Comparison of ENCODE assay signal across 8 cellular contexts in genomic region chr19:3275068-3275582, GRCh38. TPM values are rescaled to one million over a fixed set of nuclear protein-coding genes. Genes with fewer than 3 reads are reported as not detected.
DNase-seq lines count a peak whose midpoint lies in the region; ATAC-seq and TF ChIP-seq lines count a peak whose summit lies in the region.

No MANE protein-coding gene starts in this region.

- no peak overlapping the region for H2BK120ac ChIP-seq in mesendoderm (ENCODE audit: low read depth, low read length)

- no peak overlapping the region for H3K18ac ChIP-seq in mesendoderm (ENCODE audit: low read length)

- POLR2A ChIA-PET in OCI-LY7 (lab: Charles Lee): no interaction called here

- H3K9me3 ChIP-seq in OCI-LY7 (ENCODE audit: low read length) (no peaks in the 10 kb centered on the region), breast epithelium (peaks cover 6 to 8% of the 10 kb centered on the region in 2 donors), aorta (ENCODE audit: control insufficient read depth, low read length) (peaks cover 4% of the 10 kb centered on the region), adrenal gland (replicated peaks in 1 of 3) (no peaks in the 10 kb centered on the region)

- no peak overlapping the region for H3K4ac ChIP-seq in mesendoderm (ENCODE audit: low read depth, low read length)

- H3K4me3 ChIP-seq in GM23338 (peak overlapping the region; percentile 71), OCI-LY7 (ENCODE audit: low read depth, low read length, poor library complexity, severe bottlenecking) (peak overlapping the region; percentile 70), breast epithelium (peak overlapping the region in 2 of 3 donors; percentile 53 to 67), mesendoderm (ENCODE audit: low read length) (no peak overlapping the region), aorta (ENCODE audit: low read length in 2 of 2) (no peak overlapping the region), adrenal gland (peak overlapping the region in 1 of 4 donors; percentile 41)

- peak overlapping the region; percentile 78 for H3K27ac Mint-ChIP-seq in GM23338

- no peak overlapping the region for H2AK5ac ChIP-seq in mesendoderm (ENCODE audit: low read length)

- no peak overlapping the region for H4K5ac ChIP-seq in mesendoderm (ENCODE audit: low read length)

- peaks cover 18% of the 10 kb centered on the region; the same call in 2 of the 3 replicates for H3K9me3 Mint-ChIP-seq in GM23338

- ATAC-seq in GM23338: peak; percentile 74
- peak; percentile 55 for ATAC-seq in aorta (ENCODE audit: low FRiP score)

- H2AFZ ChIP-seq in GM23338 (no peak overlapping the region), OCI-LY7 (ENCODE audit: low read length) (peak overlapping the region; percentile 76)

- CTCF ChIA-PET in OCI-LY7 (lab: Charles Lee; ENCODE audit: unreplicated experiment): interaction anchor here (0.5 to 1.0 kb wide), 6 partner anchors 27 to 615 kb away, joined by 3 to 11 read pairs (median 5); no protein-coding TSS in a partner anchor

- peak overlapping the region; percentile 79 for H3K4me3 Mint-ChIP-seq in GM23338

- no peaks in the 10 kb centered on the region for H3K79me1 ChIP-seq in mesendoderm (ENCODE audit: low read length)

- H3K9me2 ChIP-seq in GM23338 (ENCODE audit: insufficient read depth) (no peaks in the 10 kb centered on the region), OCI-LY7 (ENCODE audit: insufficient read depth, low read length) (no peaks in the 10 kb centered on the region)

- H3K4me2 ChIP-seq in GM23338 (peak overlapping the region; percentile 85), OCI-LY7 (ENCODE audit: low read length) (peak overlapping the region; percentile 73), mesendoderm (ENCODE audit: low read length) (no peak overlapping the region)

- peaks cover 11% of the 10 kb centered on the region for H3K27me3 Mint-ChIP-seq in GM23338 (ENCODE audit: insufficient read depth, low read depth, poor library complexity)

- no TSS peak for BruUV-seq in OCI-LY7 (replicated peaks; lab: Mats Ljungman, UMichigan)

- H3F3A ChIP-seq in GM23338 (replicated peaks; ENCODE audit: low read depth): 0 out of 2 replicates have a peak, but pooled peaks cover 5% of the 10 kb centered on the region

- WGBS in mesendoderm (ENCODE audit: extremely low coverage, insufficient coverage, low lambda C conversion rate): no CpG with 5 or more reads among the region's 16 CpGs
- WGBS in aorta, 2 donors: 2 to 3% methylated on average over 16 of the region's 16 CpGs
- 3 to 5% (median 5%) methylated on average over 15 to 16 of the region's 16 CpGs for WGBS in adrenal gland, 4 donors

- H3K79me2 ChIP-seq in GM23338 (replicated peaks; ENCODE audit: insufficient read depth) (no peaks in the 10 kb centered on the region), OCI-LY7 (ENCODE audit: insufficient read depth, low read depth, low read length) (no peaks in the 10 kb centered on the region), mesendoderm (ENCODE audit: control insufficient read depth, insufficient read depth, low read length) (no peaks in the 10 kb centered on the region)

- H3K27me3 ChIP-seq in GM23338 (ENCODE audit: insufficient read depth) (peaks cover 4% of the 10 kb centered on the region), breast epithelium (peaks cover 5 to 13% of the 10 kb centered on the region in 2 donors), mesendoderm (ENCODE audit: insufficient read depth, low read length, poor library complexity) (no peaks in the 10 kb centered on the region), aorta (ENCODE audit: control insufficient read depth in 1 of 2, insufficient read depth in 2 of 2, low read length in 1 of 2) (no peaks in the 10 kb centered on the region), adrenal gland (peaks cover 29% of the 10 kb centered on the region)

- no peak overlapping the region for H3K23ac ChIP-seq in mesendoderm (ENCODE audit: low read length)

- peaks cover under 1% of the 10 kb centered on the region; the same call in 1 of the 2 replicates for H4K20me1 ChIP-seq in GM23338 (replicated peaks; ENCODE audit: insufficient read depth)
- no peaks in the 10 kb centered on the region for H4K20me1 ChIP-seq in OCI-LY7 (ENCODE audit: insufficient read depth, low read length)

- peaks cover 6% of the 10 kb centered on the region; the same call in 1 of the 3 replicates for H3K36me3 Mint-ChIP-seq in GM23338 (ENCODE audit: low read depth)

- H3K27ac ChIP-seq in GM23338 (ENCODE audit: low read depth) (0 out of 2 replicates have a peak overlapping the region, but pooled peaks have one; percentile 59), OCI-LY7 (ENCODE audit: low read depth, low read length, poor library complexity, severe bottlenecking) (peak overlapping the region; percentile 58), breast epithelium (no peak overlapping the region), mesendoderm (ENCODE audit: low read depth, low read length) (no peak overlapping the region), aorta (ENCODE audit: low read depth in 1 of 2, low read length in 2 of 2) (no peak overlapping the region), adrenal gland (no peak overlapping the region)

- H3K4me1 Mint-ChIP-seq in GM23338: peaks cover 12% of the 10 kb centered on the region

- TF ChIP-seq POLR2A in breast epithelium (IDR thresholded peaks at IDR 0.05): no peak
- TF ChIP-seq POLR2A in adrenal gland (IDR thresholded peaks at IDR 0.05): no peak

- no peak overlapping the region for H4K8ac ChIP-seq in mesendoderm (ENCODE audit: low read depth, low read length)

- TF ChIP-seq CTCF in GM23338 (conservative IDR thresholded peaks at IDR 0.05; ENCODE audit: low read depth in 2 of 2) (peak; percentile 81 to 96; a peak in 2 of 4 replicates), OCI-LY7 (conservative IDR thresholded peaks at IDR 0.05; ENCODE audit: low read length) (0 out of 2 replicates have a peak, but pooled peaks have one; percentile 98), breast epithelium (IDR thresholded peaks at IDR 0.05) (no peak), adrenal gland (IDR thresholded peaks at IDR 0.05) (no peak)

- H3K9ac ChIP-seq in mesendoderm (ENCODE audit: low read length): peak overlapping the region; percentile 35

- no peaks in the 10 kb centered on the region for H3K36me3 ChIP-seq in GM23338 (ENCODE audit: insufficient read depth)
- no peaks in the 10 kb centered on the region for H3K36me3 ChIP-seq in OCI-LY7 (ENCODE audit: insufficient read depth, low read length)
- H3K36me3 ChIP-seq in breast epithelium: no peaks in the 10 kb centered on the region
- H3K36me3 ChIP-seq in mesendoderm (ENCODE audit: control insufficient read depth, insufficient read depth, low read length): no peaks in the 10 kb centered on the region
- H3K36me3 ChIP-seq in aorta (ENCODE audit: control insufficient read depth in 1 of 2, insufficient read depth in 2 of 2, low read length in 1 of 2): no peaks in the 10 kb centered on the region
- H3K36me3 ChIP-seq in adrenal gland (replicated peaks in 1 of 2): no peaks in the 10 kb centered on the region

- H3K4me1 ChIP-seq in GM23338 (ENCODE audit: insufficient read depth) (peaks cover 15% of the 10 kb centered on the region), OCI-LY7 (ENCODE audit: insufficient read depth, low read length, poor library complexity, severe bottlenecking) (peaks cover 19% of the 10 kb centered on the region), breast epithelium (no peaks in the 10 kb centered on the region), mesendoderm (ENCODE audit: control insufficient read depth, low read depth, low read length) (peaks cover 2% of the 10 kb centered on the region), aorta (ENCODE audit: control insufficient read depth in 1 of 2, insufficient read depth in 2 of 2, low read length in 2 of 2) (no peaks in the 10 kb centered on the region), adrenal gland (replicated peaks in 1 of 2) (no peaks in the 10 kb centered on the region)

- no peak overlapping the region for H3K56ac ChIP-seq in mesendoderm (ENCODE audit: low read length)

- DNase-seq in Ammon's horn (ENCODE audit: low spot score): peak; percentile 75
- DNase-seq in GM23338 (ENCODE audit: low spot score): peak; percentile 92
- DNase-seq in OCI-LY7 (ENCODE audit: low spot score): peak; percentile 80
- no peak for DNase-seq in breast epithelium (ENCODE audit: low spot score in 2 of 2)
- peak; percentile 85 for DNase-seq in mesendoderm
- DNase-seq in aorta: no peak
- no peak for DNase-seq in T1000 (lab: John Stamatoyannopoulos, UW)
- DNase-seq in adrenal gland: no peak

- H2BK15ac ChIP-seq in mesendoderm (replicated peaks; ENCODE audit: low read depth): no peak overlapping the region

- H2BK5ac ChIP-seq in mesendoderm (ENCODE audit: low read length): no peak overlapping the region

- intact Hi-C loops in OCI-LY7 (cut with micrococcal nuclease; ENCODE audit: unreplicated experiment): no loop called here
- intact Hi-C loops in breast epithelium (cut with DNase I; ENCODE audit: low total_unique reads): loop anchor here (5.0 kb wide), 1 partner anchor 458 kb away; the partner anchor contains the start of gene ZNF554
- intact Hi-C loops in aorta (cut with DNase I): no loop called here
- intact Hi-C loops in adrenal gland (cut with DNase I): no loop called here

TF ChIP-seq in GM23338, 12 proteins besides CTCF, POLR2A, EP300 and RAD21 (continues in another document):
- TF ChIP-seq ETS1 (IDR thresholded peaks at IDR 0.05): no peak; the same call in 1 of the 2 replicates

RNA-seq across cellular contexts. Expression of gene CELF5, which starts 50.7 kb away (rescaled TPM):
- total RNA-seq in GM23338 (2014; rRNA removed; shearing (Covaris generic)): 6.8 and 10.6 TPM in 2 replicates
- 5.6 TPM in 2 replicates for polyA plus RNA-seq in GM23338 (2016; fragmentation: Nextera tagmentation; extraction: Ambion mirVana)
- total RNA-seq in OCI-LY7 (2014; rRNA removed; shearing (Covaris generic)): 0.13 TPM in 1 of 2 replicates, not detected in the other
- not detected in 2 replicates for total RNA-seq in OCI-LY7 (2022)
- total RNA-seq in breast epithelium: under 1 TPM in 2 of 3 donors, not detected in 1; 0.33 to 0.59 TPM
- polyA plus RNA-seq in mesendoderm (2013, experiment 1 of 2): 0.65 TPM
- polyA plus RNA-seq in mesendoderm (2013, experiment 2 of 2): 0.73 TPM
- total RNA-seq in aorta: not detected
- polyA plus RNA-seq in aorta: under 1 TPM in 1 of 2 donors, not detected in 1; 0.08 TPM
- total RNA-seq in adrenal gland: 1 to 10 TPM in 1 of 8 donors, under 1 TPM in 3, not detected in 4; 0.08 to 1.6 (median 0.65) TPM
- under 1 TPM; 0.40 to 0.60 (median 0.56) TPM for polyA plus RNA-seq in adrenal gland

Comparison
In these comparisons a context has a peak if more than half of its experiments do, and no peak if none do; other contexts are left out.
1. DNase-seq: peak in Ammon's horn (single experiment), GM23338 (single experiment), OCI-LY7 (single experiment) and mesendoderm (single experiment); none in breast epithelium (0 of 2), aorta (0 of 2), T1000 (single experiment) and adrenal gland (0 of 7).
2. H3K27ac ChIP-seq: peak in GM23338 (single experiment) and OCI-LY7 (single experiment); none in breast epithelium (0 of 2), mesendoderm (single experiment), aorta (0 of 2) and adrenal gland (0 of 5).
3. H3K4me3 ChIP-seq: peak in GM23338 (single experiment), OCI-LY7 (single experiment) and breast epithelium (2 of 3); none in mesendoderm (single experiment) and aorta (0 of 2).
4. CTCF ChIP-seq: peak in GM23338 (2 of 2) and OCI-LY7 (single experiment); none in breast epithelium (0 of 3) and adrenal gland (0 of 6).